Comparison of ENCODE assay signal across 2 cellular contexts in the genomic region with DNA sequence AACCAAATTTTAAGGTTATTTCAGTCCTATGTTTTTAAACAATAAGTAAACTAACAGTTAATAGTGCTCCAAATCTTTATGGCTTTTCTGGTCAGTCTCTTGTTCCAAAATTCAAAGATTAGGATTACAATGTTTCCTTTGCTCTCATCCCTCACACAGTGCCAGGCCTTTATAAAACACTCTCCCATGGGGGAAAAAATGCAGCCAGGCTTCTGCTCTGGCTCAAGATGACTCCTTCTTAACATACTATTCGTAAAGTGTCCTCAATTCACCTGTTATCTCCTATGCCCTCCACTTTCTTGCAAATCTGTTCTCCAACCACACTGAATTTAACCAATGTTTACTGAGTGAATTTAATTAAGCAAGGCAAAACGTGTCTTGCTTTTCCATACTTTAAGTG.
TF ChIP-seq lines count a peak whose summit lies in the region.

No MANE protein-coding gene starts in this region.

TF ChIP-seq in SK-N-SH, 30 proteins besides CTCF, POLR2A, EP300 and RAD21 (continued from another document):
- TF ChIP-seq USF2 (IDR thresholded peaks at IDR 0.05; ENCODE audit: borderline replicate concordance, low read depth, low read length), result no peak
- no peak for TF ChIP-seq GATA2 (CRISPR knock-in tag; IDR thresholded peaks at IDR 0.05)
- no peak for TF ChIP-seq SMC3 (IDR thresholded peaks at IDR 0.05; ENCODE audit: low read depth, low read length)
TF ChIP-seq in SK-N-SH: peak in this region for 0.

TF ChIP-seq in SK-N-SH treated with all-trans-retinoic acid at 6 μM for 48 hours, 23 proteins besides CTCF, POLR2A, EP300 and RAD21:
- no peak for TF ChIP-seq CSRNP3 (CRISPR knock-in tag; IDR thresholded peaks at IDR 0.05)
- no peak for TF ChIP-seq ZFP3 (CRISPR knock-in tag; IDR thresholded peaks at IDR 0.05)
- TF ChIP-seq PPARA (CRISPR knock-in tag; IDR thresholded peaks at IDR 0.05; ENCODE audit: borderline replicate concordance), result no peak
- TF ChIP-seq ESRRG (CRISPR knock-in tag; IDR thresholded peaks at IDR 0.05), result no peak
- no peak for TF ChIP-seq GLIS3 (CRISPR knock-in tag; IDR thresholded peaks at IDR 0.05)
- TF ChIP-seq, protein P1, sequence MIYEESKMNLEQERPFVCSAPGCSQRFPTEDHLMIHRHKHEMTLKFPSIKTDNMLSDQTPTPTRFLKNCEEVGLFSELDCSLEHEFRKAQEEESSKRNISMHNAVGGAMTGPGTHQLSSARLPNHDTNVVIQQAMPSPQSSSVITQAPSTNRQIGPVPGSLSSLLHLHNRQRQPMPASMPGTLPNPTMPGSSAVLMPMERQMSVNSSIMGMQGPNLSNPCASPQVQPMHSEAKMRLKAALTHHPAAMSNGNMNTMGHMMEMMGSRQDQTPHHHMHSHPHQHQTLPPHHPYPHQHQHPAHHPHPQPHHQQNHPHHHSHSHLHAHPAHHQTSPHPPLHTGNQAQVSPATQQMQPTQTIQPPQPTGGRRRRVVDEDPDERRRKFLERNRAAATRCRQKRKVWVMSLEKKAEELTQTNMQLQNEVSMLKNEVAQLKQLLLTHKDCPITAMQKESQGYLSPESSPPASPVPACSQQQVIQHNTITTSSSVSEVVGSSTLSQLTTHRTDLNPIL (CRISPR knock-in tag; IDR thresholded peaks at IDR 0.05; ENCODE audit: low read depth), result no peak
- no peak for TF ChIP-seq POU6F1 (CRISPR knock-in tag; IDR thresholded peaks at IDR 0.05; ENCODE audit: borderline replicate concordance, low read depth)
- TF ChIP-seq, protein P2, sequence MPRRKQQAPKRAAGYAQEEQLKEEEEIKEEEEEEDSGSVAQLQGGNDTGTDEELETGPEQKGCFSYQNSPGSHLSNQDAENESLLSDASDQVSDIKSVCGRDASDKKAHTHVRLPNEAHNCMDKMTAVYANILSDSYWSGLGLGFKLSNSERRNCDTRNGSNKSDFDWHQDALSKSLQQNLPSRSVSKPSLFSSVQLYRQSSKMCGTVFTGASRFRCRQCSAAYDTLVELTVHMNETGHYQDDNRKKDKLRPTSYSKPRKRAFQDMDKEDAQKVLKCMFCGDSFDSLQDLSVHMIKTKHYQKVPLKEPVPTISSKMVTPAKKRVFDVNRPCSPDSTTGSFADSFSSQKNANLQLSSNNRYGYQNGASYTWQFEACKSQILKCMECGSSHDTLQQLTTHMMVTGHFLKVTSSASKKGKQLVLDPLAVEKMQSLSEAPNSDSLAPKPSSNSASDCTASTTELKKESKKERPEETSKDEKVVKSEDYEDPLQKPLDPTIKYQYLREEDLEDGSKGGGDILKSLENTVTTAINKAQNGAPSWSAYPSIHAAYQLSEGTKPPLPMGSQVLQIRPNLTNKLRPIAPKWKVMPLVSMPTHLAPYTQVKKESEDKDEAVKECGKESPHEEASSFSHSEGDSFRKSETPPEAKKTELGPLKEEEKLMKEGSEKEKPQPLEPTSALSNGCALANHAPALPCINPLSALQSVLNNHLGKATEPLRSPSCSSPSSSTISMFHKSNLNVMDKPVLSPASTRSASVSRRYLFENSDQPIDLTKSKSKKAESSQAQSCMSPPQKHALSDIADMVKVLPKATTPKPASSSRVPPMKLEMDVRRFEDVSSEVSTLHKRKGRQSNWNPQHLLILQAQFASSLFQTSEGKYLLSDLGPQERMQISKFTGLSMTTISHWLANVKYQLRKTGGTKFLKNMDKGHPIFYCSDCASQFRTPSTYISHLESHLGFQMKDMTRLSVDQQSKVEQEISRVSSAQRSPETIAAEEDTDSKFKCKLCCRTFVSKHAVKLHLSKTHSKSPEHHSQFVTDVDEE (CRISPR knock-in tag; IDR thresholded peaks at IDR 0.05), result no peak
- no peak for TF ChIP-seq ISL1 (CRISPR knock-in tag; IDR thresholded peaks at IDR 0.05)
- no peak for TF ChIP-seq SNAI2 (CRISPR knock-in tag; IDR thresholded peaks at IDR 0.05)
- no peak for TF ChIP-seq RARB (CRISPR knock-in tag; IDR thresholded peaks at IDR 0.05)
- TF ChIP-seq ZNF70 (CRISPR knock-in tag; IDR thresholded peaks at IDR 0.05), result no peak
- TF ChIP-seq CSDC2 (CRISPR knock-in tag; IDR thresholded peaks at IDR 0.05), result no peak
- no peak for TF ChIP-seq TCF4 (CRISPR knock-in tag; IDR thresholded peaks at IDR 0.05; ENCODE audit: borderline replicate concordance)
